Comparison of ENCODE assay signal across 14 cellular contexts in the genomic region with DNA sequence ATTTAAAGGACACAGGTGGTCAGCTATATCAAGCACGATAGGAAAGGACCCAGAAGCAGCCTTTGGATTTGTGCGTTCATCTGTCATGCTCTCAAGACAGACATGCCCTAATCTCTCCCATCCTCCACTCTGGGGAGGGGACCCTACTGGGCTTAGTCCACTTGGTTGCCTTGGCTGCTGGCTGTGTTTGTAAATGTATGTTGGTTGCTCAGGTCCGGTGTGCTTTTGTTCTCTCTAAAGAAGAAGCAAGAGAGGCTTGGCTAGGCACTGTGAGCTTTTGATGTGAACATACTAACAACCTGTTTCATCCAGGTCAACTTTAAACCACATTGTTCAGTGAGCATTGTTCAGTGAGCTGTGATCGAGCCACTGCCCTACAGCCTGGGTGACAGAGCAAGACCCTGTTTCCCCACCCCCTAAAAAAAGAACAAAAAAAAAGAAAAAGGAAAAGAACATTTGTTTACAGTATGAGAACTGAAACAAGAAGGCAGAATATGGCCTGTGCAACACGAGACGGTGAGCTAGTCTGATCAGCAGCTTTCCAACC.
DNase-seq lines count a peak whose midpoint lies in the region; ATAC-seq, FAIRE-seq and TF ChIP-seq lines count a peak whose summit lies in the region.
"Had no signal": no experiment of that assay in that cellular context is flagged by ENCODE, and none has a peak within 500 bp of the region (broad histone marks: within the 10 kb centered on the region; RNA-seq: fewer than 3 reads in every experiment).

No MANE protein-coding gene starts in this region.

- no peak overlapping the region for H2BK15ac ChIP-seq in H1 (ENCODE audit: low read length)

- no peak for TF ChIP-seq POLR2A in H1 (IDR thresholded peaks at IDR 0.05; ENCODE audit: control extremely low read depth in 1 of 2, low read depth in 2 of 2, low read length in 2 of 2)

- no peak overlapping the region for H4K8ac ChIP-seq in H1 (ENCODE audit: extremely low read depth, insufficient read depth, low read length)

- no peak overlapping the region for H4K5ac ChIP-seq in H1 (ENCODE audit: insufficient read length, low read depth, low read length)

- no peak overlapping the region for H3K9ac ChIP-seq in H1 (replicated peaks in 1 of 4; ENCODE audit: extremely low read depth in 1 of 4, low read depth in 3 of 4, low read length in 3 of 4)
- H3K9ac ChIP-seq: KMS-11 had no signal

- no peak overlapping the region for H2BK5ac ChIP-seq in H1 (ENCODE audit: low read depth, low read length)

- 85% methylated on average over 6 of the region's 6 CpGs; no CpG with 5 or more reads in 1 of the 2 experiments for WGBS in H1 (ENCODE audit: extremely low coverage in 1 of 2, insufficient coverage in 1 of 2, insufficient read length in 1 of 2, insufficient replicate concordance in 2 of 2, low coverage in 1 of 2, low lambda C conversion rate in 2 of 2, missing lambda C conversion rate in 1 of 2), 2 experiments

- H2BK12ac ChIP-seq in H1 (ENCODE audit: low read depth, low read length): 0 out of 2 replicates have a peak overlapping the region, but pooled peaks have one; percentile 68

- no peak for TF ChIP-seq RAD21 in H1 (IDR thresholded peaks at IDR 0.05 in 1 of 2, conservative IDR thresholded peaks at IDR 0.05 in 1 of 2; ENCODE audit: low read depth in 2 of 2, low read length in 2 of 2)

- H4K91ac ChIP-seq in H1 (replicated peaks; ENCODE audit: insufficient read length, low read length): no peak overlapping the region

- no peak overlapping the region for H3K56ac ChIP-seq in H1 (replicated peaks; ENCODE audit: insufficient read length, low read depth, low read length)

- H2AK5ac ChIP-seq in H1 (ENCODE audit: low read depth, low read length): no peak overlapping the region

- H3K27ac ChIP-seq in H1 (ENCODE audit: low read depth, low read length): no peak overlapping the region
- H3K27ac ChIP-seq: breast epithelium, esophagus squamous epithelium, KMS-11, uterus had no signal

- no peaks in the 10 kb centered on the region for H3K79me2 ChIP-seq in H1 (ENCODE audit: control insufficient read depth in 1 of 2, insufficient read depth in 2 of 2, low read length in 2 of 2)

- no peak for FAIRE-seq in H1 (lab: Jason Lieb, UNC)

- H3K79me1 ChIP-seq in H1 (ENCODE audit: low read depth, low read length): no peaks in the 10 kb centered on the region

- H2BK120ac ChIP-seq in H1 (replicated peaks; ENCODE audit: low read depth, low read length): no peak overlapping the region

- no peak overlapping the region for H3K14ac ChIP-seq in H1 (ENCODE audit: insufficient read length)

- no peak overlapping the region for H3K18ac ChIP-seq in H1 (ENCODE audit: extremely low read depth, low read length)

- no peak overlapping the region for H3K4me2 ChIP-seq in H1 (ENCODE audit: insufficient read depth in 1 of 2, low read depth in 2 of 2, low read length in 2 of 2)
- H3K4me2 ChIP-seq: KMS-11 had no signal

- H2AFZ ChIP-seq in H1 (ENCODE audit: low read length): no peak overlapping the region

- no peaks in the 10 kb centered on the region for H3K9me3 ChIP-seq in H1 (ENCODE audit: insufficient read depth in 2 of 2, low read depth in 1 of 2, low read length in 1 of 2)
- H3K9me3 ChIP-seq: breast epithelium, esophagus squamous epithelium, uterus had no signal

- DNase-seq in GM06990 (ENCODE audit: extremely low read depth, insufficient read length) (no peak), H1 (ENCODE audit: low read depth in 1 of 2, low spot score in 2 of 2) (no peak), cardiac septum (ENCODE audit: low spot score) (no peak), SHP77 (lab: John Stamatoyannopoulos, UW) (no peak), epidermal melanocyte (ENCODE audit: insufficient read length, low spot score) (no peak), cerebellum (ENCODE audit: low spot score) (no peak)
- DNase-seq: CD4-positive, CD25-positive, alpha-beta regulatory T cell; esophagus squamous epithelium; NCI-H1930; uterus had no signal

- no peak overlapping the region for H3K4ac ChIP-seq in H1 (replicated peaks; ENCODE audit: insufficient read length, low read depth, low read length)

- H3K23me2 ChIP-seq in H1 (ENCODE audit: low read depth, low read length): no peaks in the 10 kb centered on the region

- H3K4me1 ChIP-seq in H1 (replicated peaks in 1 of 4; ENCODE audit: control insufficient read depth in 3 of 4, insufficient read depth in 4 of 4, low read length in 3 of 4): peaks cover 0 to 3% (median 3%) of the 10 kb centered on the region in 4 experiments; a peak in 4 of 7 replicates

- TF ChIP-seq CTCF in GM06990 (IDR thresholded peaks at IDR 0.05; ENCODE audit: insufficient read depth, low read length, poor library complexity, severe bottlenecking): no peak
- TF ChIP-seq CTCF in H1 (IDR thresholded peaks at IDR 0.05; ENCODE audit: control extremely low read depth in 1 of 3, insufficient read depth in 1 of 3, low read depth in 1 of 3, low read length in 3 of 3): no peak

- H3K4me3 ChIP-seq in GM06990 (replicated peaks; ENCODE audit: low read depth, low read length) (peak overlapping the region; percentile 4; the same call in 1 of the 2 replicates), H1 (ENCODE audit: extremely low read depth in 1 of 4, insufficient read depth in 2 of 4, low read depth in 3 of 4, low read length in 4 of 4) (no peak overlapping the region)
- H3K4me3 ChIP-seq: breast epithelium, esophagus squamous epithelium, uterus had no signal

- POLR2A ChIA-PET in H1 (lab: Charles Lee; ENCODE audit: partially characterized antibody): interaction anchor here (0.7 to 1.1 kb wide), 2 partner anchors 21 to 92 kb away, joined by 3 read pairs; no protein-coding TSS in a partner anchor

- no peaks in the 10 kb centered on the region for H4K20me1 ChIP-seq in H1 (replicated peaks in 1 of 2; ENCODE audit: control insufficient read depth in 1 of 2, insufficient read depth in 2 of 2, low read length in 2 of 2)

- no peak overlapping the region for H2BK20ac ChIP-seq in H1 (ENCODE audit: low read length)

- no peak for TF ChIP-seq EP300 in H1 (IDR thresholded peaks at IDR 0.05; ENCODE audit: borderline replicate concordance in 1 of 2, low read depth in 2 of 2, low read length in 2 of 2)

- intact Hi-C loops in cardiac septum (cut with DNase I): no loop called here

- ATAC-seq in GM19438 (IDR thresholded peaks at IDR 0.05; ENCODE audit: low read depth, unreplicated experiment): peak; percentile 33
- peak; percentile 50 for ATAC-seq in HG03342 (IDR thresholded peaks at IDR 0.05; ENCODE audit: unreplicated experiment)

- CTCF ChIA-PET in H1 (lab: Charles Lee; ENCODE audit: partially characterized antibody): interaction anchor here (0.6 to 6.8 kb wide), 4 partner anchors 9 to 92 kb away, joined by 3 to 51 read pairs (median 3); no protein-coding TSS in a partner anchor

- H3K27me3 ChIP-seq in GM06990 (replicated peaks; ENCODE audit: control insufficient read depth, insufficient read depth, low read length) (no peaks in the 10 kb centered on the region), H1 (replicated peaks in 1 of 4; ENCODE audit: control insufficient read depth in 3 of 4, extremely low read depth in 1 of 4, insufficient read depth in 3 of 4, low read length in 3 of 4) (peaks cover 0 to 2% (median 0%) of the 10 kb centered on the region in 4 experiments; a peak in 1 of 7 replicates)
- H3K27me3 ChIP-seq: breast epithelium, esophagus squamous epithelium, uterus had no signal

- H3K36me3 ChIP-seq in GM06990 (ENCODE audit: control insufficient read depth, insufficient read depth, low read length): no peaks in the 10 kb centered on the region
- no peaks in the 10 kb centered on the region for H3K36me3 ChIP-seq in H1 (ENCODE audit: control insufficient read depth in 2 of 4, insufficient read depth in 4 of 4, low read length in 3 of 4)
- H3K36me3 ChIP-seq: breast epithelium, esophagus squamous epithelium, uterus had no signal

- H3K23ac ChIP-seq in H1 (ENCODE audit: insufficient read length): no peak overlapping the region

TF ChIP-seq in H1, 55 proteins besides CTCF, POLR2A, EP300 and RAD21:
- no peak for TF ChIP-seq SRF (IDR thresholded peaks at IDR 0.05; ENCODE audit: low read depth, low read length)
- TF ChIP-seq NANOG (IDR thresholded peaks at IDR 0.05; ENCODE audit: insufficient read depth, low read depth, low read length, poor library complexity, severe bottlenecking): no peak
- TF ChIP-seq EZH2 (IDR thresholded peaks at IDR 0.05; ENCODE audit: low read depth, low read length, severe bottlenecking): no peak
- TF ChIP-seq POU5F1 (IDR thresholded peaks at IDR 0.05; ENCODE audit: low read depth, low read length): no peak
- no peak for TF ChIP-seq TAF7 (optimal IDR thresholded peaks at IDR 0.05; ENCODE audit: borderline replicate concordance, low read depth, low read length)
- no peak for TF ChIP-seq BRCA1 (IDR thresholded peaks at IDR 0.05; ENCODE audit: low read depth, low read length)
- TF ChIP-seq, protein P1, sequence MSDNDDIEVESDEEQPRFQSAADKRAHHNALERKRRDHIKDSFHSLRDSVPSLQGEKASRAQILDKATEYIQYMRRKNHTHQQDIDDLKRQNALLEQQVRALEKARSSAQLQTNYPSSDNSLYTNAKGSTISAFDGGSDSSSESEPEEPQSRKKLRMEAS (IDR thresholded peaks at IDR 0.05): no peak
- no peak for TF ChIP-seq POLR2AphosphoS5 (IDR thresholded peaks at IDR 0.05; ENCODE audit: low read depth, low read length)
- no peak for TF ChIP-seq TCF12 (IDR thresholded peaks at IDR 0.05; ENCODE audit: low read depth, low read length)
- no peak for TF ChIP-seq JUND (IDR thresholded peaks at IDR 0.05; ENCODE audit: low read length)
- TF ChIP-seq TAF1 (IDR thresholded peaks at IDR 0.05; ENCODE audit: low read depth, low read length): no peak
- no peak for TF ChIP-seq CREB1 (IDR thresholded peaks at IDR 0.05)
- TF ChIP-seq KDM1A (IDR thresholded peaks at IDR 0.05; ENCODE audit: borderline replicate concordance, low read length): no peak
